28 cellular contexts compared by ENCODE assay signal in genomic region chr4:41799126-41799525, GRCh38. TPM values are rescaled to one million over a fixed set of nuclear protein-coding genes. Genes with fewer than 3 reads are reported as not detected.
"Had no signal": no experiment of that assay in that cellular context is flagged by ENCODE, and none has a peak within 500 bp of the region (broad histone marks: within the 10 kb centered on the region; RNA-seq: fewer than 3 reads in every experiment).

No MANE protein-coding gene starts in this region.

- H3K4me3 ChIP-seq: K562, SJSA1 had no signal

- ATAC-seq: HepG2, K562 had no signal

- H3K36me3 ChIP-seq: SJSA1 had no signal

- H3K27ac ChIP-seq: KMS-11, SJSA1 had no signal

- DNase-seq: IMR-90, Kasumi-1, MV-4-11, NCI-H1048, NCI-H1105, NCI-H1417, NCI-H1436 treated with DMSO at 0.1 percent for 48 hours, NCI-H1694, NCI-H187 treated with DMSO at 0.1 percent for 48 hours, NCI-H2029 treated with DMSO at 0.1 percent for 48 hours, NCI-H2107, NCI-H2171, NCI-H226, NCI-H446, NCI-H510A, NCI-H524 treated with DMSO at 0.1 percent for 48 hours, NCI-H69, NCI-H774, Right ventricle myocardium superior, RPMI8226, SIG-M5, SK-N-SH had no signal

- H3K9me3 ChIP-seq: SJSA1, SK-N-SH had no signal

- H3K9ac ChIP-seq: KMS-11, SK-N-SH had no signal

RNA-seq across cellular contexts. Expression of gene PHOX2B, which starts 50.6 kb away (rescaled TPM):
- total RNA-seq: HepG2, HT1080, IMR-90, K562, MCF 10A, Right ventricle myocardium superior, SJSA1 had no signal
